8 cellular contexts compared by ENCODE assay signal in the genomic region with DNA sequence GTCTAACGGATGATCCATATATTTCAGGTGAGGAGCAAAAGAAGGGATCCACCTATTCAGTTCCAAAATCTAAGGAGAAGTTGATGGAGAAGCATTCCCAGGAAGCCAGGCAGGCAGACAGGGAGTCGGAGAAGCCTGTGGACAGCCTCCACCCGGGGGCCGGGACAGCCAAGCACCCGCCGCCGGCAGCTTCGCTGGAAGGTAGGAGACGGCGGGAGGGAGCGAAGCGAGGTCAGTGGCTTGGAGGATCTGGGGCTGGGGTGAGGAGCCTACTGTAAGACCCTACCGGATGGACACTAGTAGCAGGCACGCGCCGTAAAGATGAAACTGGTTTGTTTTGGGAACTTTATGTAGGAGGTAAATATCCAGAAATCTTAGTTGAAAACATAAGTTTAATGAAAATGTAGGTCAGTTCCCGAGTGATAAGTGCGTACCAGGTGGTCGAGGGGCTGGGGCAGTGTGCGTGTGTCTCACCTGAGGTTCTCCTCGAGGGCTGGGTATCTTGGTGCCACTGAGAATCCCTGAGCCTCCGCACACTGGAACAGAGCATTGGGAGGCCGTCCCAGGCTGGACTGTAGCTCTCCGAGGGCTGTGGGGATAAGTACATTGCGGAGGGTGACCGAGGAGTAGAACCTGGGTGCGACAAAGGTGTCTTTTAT. TPM values are rescaled to one million over a fixed set of nuclear protein-coding genes. Genes with fewer than 3 reads are reported as not detected.
DNase-seq lines count a peak whose midpoint lies in the region; ATAC-seq and TF ChIP-seq lines count a peak whose summit lies in the region.

No MANE protein-coding gene starts in this region.

- DNase-seq in BE2C, result peak; percentile 24
- DNase-seq in HAP-1 (ENCODE audit: low spot score in 2 of 2), result peak in 1 of 2 experiments; percentile 47
- peak; percentile 33 to 44 for DNase-seq in activated CD4-positive, alpha-beta T cell treated with anti-CD3 and anti-CD28 coated beads, Interleukin-2, amount 50 U/mL, for 48 hours
- DNase-seq in Right ventricle myocardium superior, result no peak
- no peak for DNase-seq in mesenteric fat pad (ENCODE audit: low spot score)

- H3K9ac ChIP-seq in rectal smooth muscle tissue (ENCODE audit: low read length), result peak overlapping the region; percentile 57

- H3K36me3 ChIP-seq in BE2C, result peaks cover 17% of the 10 kb centered on the region
- peaks cover 15% of the 10 kb centered on the region for H3K36me3 ChIP-seq in HAP-1 (replicated peaks)
- peaks cover 5% of the 10 kb centered on the region for H3K36me3 ChIP-seq in rectal smooth muscle tissue (ENCODE audit: control insufficient read depth, insufficient read depth, low read length)

- H3K4me3 ChIP-seq in BE2C (ENCODE audit: low read depth, low read length) (peak overlapping the region; percentile 94), HAP-1 (peak overlapping the region; percentile 99), rectal smooth muscle tissue (ENCODE audit: low read length) (peak overlapping the region; percentile 98)

- H3K9me3 ChIP-seq in BE2C, result no peaks in the 10 kb centered on the region
- no peaks in the 10 kb centered on the region for H3K9me3 ChIP-seq in HAP-1

- in situ Hi-C loops in HAP-1 (cut with MboI; ENCODE audit: low sequenced_read_pairs), result no loop called here

- H3K27me3 ChIP-seq in BE2C (no peaks in the 10 kb centered on the region), HAP-1 (ENCODE audit: low read depth) (no peaks in the 10 kb centered on the region), rectal smooth muscle tissue (ENCODE audit: control insufficient read depth, insufficient read depth, low read length) (no peaks in the 10 kb centered on the region)

- H3K4me1 ChIP-seq in BE2C (no peaks in the 10 kb centered on the region), HAP-1 (peaks cover 10% of the 10 kb centered on the region), rectal smooth muscle tissue (ENCODE audit: control insufficient read depth, insufficient read depth, low read length) (peaks cover 12% of the 10 kb centered on the region)

- intact Hi-C loops in Right ventricle myocardium superior (cut with DNase I), result no loop called here

- no peak for TF ChIP-seq CTCF in BE2C (IDR thresholded peaks at IDR 0.05; ENCODE audit: low read depth, low read length)

- peak; percentile 14 for ATAC-seq in Right ventricle myocardium superior (ENCODE audit: poor library complexity)
- no peak for ATAC-seq in HG02763 (IDR thresholded peaks at IDR 0.05; ENCODE audit: unreplicated experiment)
- no peak for ATAC-seq in HG03045 (IDR thresholded peaks at IDR 0.05; ENCODE audit: unreplicated experiment)

- H3K27ac ChIP-seq in rectal smooth muscle tissue (ENCODE audit: low read depth, low read length), result peak overlapping the region; percentile 58

RNA-seq across cellular contexts. Expression of gene SPATA33, which starts 0.7 kb away (rescaled TPM):
- 6.1 TPM for polyA plus RNA-seq in BE2C (2012; ENCODE audit: insufficient read depth, insufficient read length, low read depth)
- 1.9 TPM for total RNA-seq in Right ventricle myocardium superior
- 4.6 TPM for total RNA-seq in mesenteric fat pad

RNA-seq across cellular contexts. Expression of gene CHMP1A, which starts 0.8 kb away (rescaled TPM):
- polyA plus RNA-seq in BE2C (2012; ENCODE audit: insufficient read depth, insufficient read length, low read depth), result 99.0 TPM
- total RNA-seq in Right ventricle myocardium superior (32.6 TPM), mesenteric fat pad (64.3 TPM)

RNA-seq across cellular contexts. Expression of gene CDK10, which starts 28.1 kb away (rescaled TPM):
- polyA plus RNA-seq in BE2C (2012; ENCODE audit: insufficient read depth, insufficient read length, low read depth), result 147 TPM
- 20.7 TPM for total RNA-seq in Right ventricle myocardium superior
- 41.0 TPM for total RNA-seq in mesenteric fat pad

RNA-seq across cellular contexts. Expression of gene SPATA2L, which starts 43.2 kb away (rescaled TPM):
- polyA plus RNA-seq in BE2C (2012; ENCODE audit: insufficient read depth, insufficient read length, low read depth), result 16.8 TPM
- total RNA-seq in Right ventricle myocardium superior, result 4.1 TPM
- total RNA-seq in mesenteric fat pad, result 9.1 TPM

RNA-seq across cellular contexts. Expression of gene DPEP1, which starts 44.9 kb away (rescaled TPM):
- 0.91 TPM for polyA plus RNA-seq in BE2C (2012; ENCODE audit: insufficient read depth, insufficient read length, low read depth)
- total RNA-seq in Right ventricle myocardium superior (not detected), mesenteric fat pad (0.51 TPM)

Comparison
In these comparisons a context has a peak if more than half of its experiments do, and no peak if none do; other contexts are left out.
1. DNase-seq: peak in BE2C (single experiment) and activated CD4-positive, alpha-beta T cell treated with anti-CD3 and anti-CD28 coated beads, Interleukin-2, amount 50 U/mL, for 48 hours (2 of 2); none in Right ventricle myocardium superior (single experiment) and mesenteric fat pad (single experiment).
2. Peak in every context shown above with its lines, with median percentiles within 50 percentile points of each other: H3K4me3 ChIP-seq.